Comparison of ENCODE assay signal across 8 cellular contexts in genomic region chr2:11411768-11412448, GRCh38. TPM values are rescaled to one million over a fixed set of nuclear protein-coding genes. Genes with fewer than 3 reads are reported as not detected.
DNase-seq lines count a peak whose midpoint lies in the region; ATAC-seq and TF ChIP-seq lines count a peak whose summit lies in the region.

No MANE protein-coding gene starts in this region.

- DNase-seq in AG04449 (ENCODE audit: low read depth, low spot score) (no peak), GM13977 (ENCODE audit: low spot score) (no peak), endodermal cell (peak; percentile 81)
- DNase-seq in activated CD4-positive, alpha-beta T cell treated with anti-CD3 and anti-CD28 coated beads, Interleukin-2, amount 50 U/mL, for 1 hour, result no peak

- peaks cover 1% of the 10 kb centered on the region for H3K36me3 Mint-ChIP-seq in endodermal cell (ENCODE audit: low read depth)

- ATAC-seq in GM19467 (IDR thresholded peaks at IDR 0.05; ENCODE audit: unreplicated experiment) (no peak), GM21737 (IDR thresholded peaks at IDR 0.05; ENCODE audit: unreplicated experiment) (no peak)

- H3K9me3 ChIP-seq in OCI-LY3 (ENCODE audit: insufficient read depth, low read length) (no peaks in the 10 kb centered on the region), endodermal cell (ENCODE audit: control insufficient read depth, low read length) (peaks cover 2% of the 10 kb centered on the region), muscle layer of duodenum (ENCODE audit: control insufficient read depth in 1 of 2, low read length in 2 of 2) (no peaks in the 10 kb centered on the region)

- no peaks in the 10 kb centered on the region for H4K20me1 ChIP-seq in OCI-LY3 (ENCODE audit: insufficient read depth, low read length)

- peaks cover 1% of the 10 kb centered on the region for H3K27me3 Mint-ChIP-seq in endodermal cell (ENCODE audit: insufficient read depth)

- POLR2A ChIA-PET in AG04449 (lab: Yijun Ruan, JAX), result interaction anchor here (1.0 kb wide), 1 partner anchor 37 kb away, joined by 3 read pairs; no protein-coding TSS in a partner anchor

- H3K27ac ChIP-seq in OCI-LY3 (ENCODE audit: low read length), result no peak overlapping the region
- no peak overlapping the region for H3K27ac ChIP-seq in endodermal cell (ENCODE audit: low read depth, low read length)
- no peak overlapping the region for H3K27ac ChIP-seq in muscle layer of duodenum (ENCODE audit: low read length)

- peaks cover 10% of the 10 kb centered on the region for H3K9me3 Mint-ChIP-seq in endodermal cell

- TF ChIP-seq CTCF in AG04449 (IDR thresholded peaks at IDR 0.05; ENCODE audit: insufficient read depth, low read length, missing control alignments) (peak; percentile 72), GM13977 (IDR thresholded peaks at IDR 0.05; ENCODE audit: extremely low read depth, insufficient read depth, missing control alignments) (peak; percentile 63), OCI-LY3 (IDR thresholded peaks at IDR 0.05; ENCODE audit: low read depth, low read length) (peak; percentile 87), endodermal cell (conservative IDR thresholded peaks at IDR 0.05) (peak; percentile 90)

- H3K4me3 ChIP-seq in AG04449 (ENCODE audit: low read depth, low read length) (no peak overlapping the region; the same call in 1 of the 2 replicates), OCI-LY3 (ENCODE audit: low read length) (peak overlapping the region; percentile 53), endodermal cell (ENCODE audit: low read length) (no peak overlapping the region), muscle layer of duodenum (ENCODE audit: low read depth in 1 of 2, low read length in 2 of 2) (peak overlapping the region; percentile 50 to 65)

- WGBS in endodermal cell (ENCODE audit: insufficient coverage in 1 of 2, insufficient read length in 1 of 2), 2 experiments, result 74 to 76% methylated on average over 11 of the region's 11 CpGs

- H3K27me3 ChIP-seq in OCI-LY3 (ENCODE audit: low read depth, low read length) (no peaks in the 10 kb centered on the region), endodermal cell (ENCODE audit: control insufficient read depth, insufficient read depth, low read length, poor library complexity, severe bottlenecking) (no peaks in the 10 kb centered on the region), muscle layer of duodenum (ENCODE audit: low read depth, low read length) (no peaks in the 10 kb centered on the region)

- CTCF ChIA-PET in AG04449 (lab: Yijun Ruan, JAX), result interaction anchor here (0.7 to 9.4 kb wide), 38 partner anchors 8 to 281 kb away, joined by 3 to 135 read pairs (median 5); a partner anchor contains a TSS

- H3K4me1 ChIP-seq in OCI-LY3 (ENCODE audit: low read length) (peaks cover 7% of the 10 kb centered on the region), endodermal cell (ENCODE audit: control insufficient read depth, insufficient read depth, low read length) (no peaks in the 10 kb centered on the region), muscle layer of duodenum (ENCODE audit: control insufficient read depth in 1 of 2, insufficient read depth in 2 of 2, low read length in 2 of 2) (peaks cover 8 to 14% of the 10 kb centered on the region in 2 donors)

- H3K4me2 ChIP-seq in OCI-LY3 (ENCODE audit: low read length), result peak overlapping the region; percentile 60

- no peak overlapping the region for H3K27ac Mint-ChIP-seq in endodermal cell

- H3K79me2 ChIP-seq in OCI-LY3 (ENCODE audit: low read length), result no peaks in the 10 kb centered on the region

- no peaks in the 10 kb centered on the region for H3K4me1 Mint-ChIP-seq in endodermal cell

- in situ Hi-C loops in GM13977 (cut with MboI; ENCODE audit: low pct_unique_long_range_greater_than_20kb, low sequenced_read_pairs, unreplicated experiment), result loop anchor here (25.0 kb wide), 2 partner anchors 175 to 275 kb away; a partner anchor contains a TSS

- H2AFZ ChIP-seq in OCI-LY3 (ENCODE audit: low read depth, low read length), result peak overlapping the region; percentile 17; the same call in 1 of the 2 replicates

- H3K9ac ChIP-seq in OCI-LY3 (ENCODE audit: low read length) (no peak overlapping the region), endodermal cell (ENCODE audit: extremely low read depth, low read length, poor library complexity, severe bottlenecking) (no peak overlapping the region)

- no peaks in the 10 kb centered on the region for H3K36me3 ChIP-seq in OCI-LY3 (replicated peaks; ENCODE audit: low read depth, low read length)
- H3K36me3 ChIP-seq in endodermal cell (ENCODE audit: control insufficient read depth, insufficient read depth, low read length), result no peaks in the 10 kb centered on the region
- no peaks in the 10 kb centered on the region for H3K36me3 ChIP-seq in muscle layer of duodenum (ENCODE audit: control insufficient read depth in 1 of 2, insufficient read depth in 2 of 2, low read length in 2 of 2)

- no peak overlapping the region for H3K4me3 Mint-ChIP-seq in endodermal cell

RNA-seq across cellular contexts. Expression of gene E2F6, which starts 54.1 kb away (rescaled TPM):
- 10 to 100 TPM; 24.9 to 30.3 TPM for total RNA-seq in endodermal cell
- 32.9 TPM for polyA plus RNA-seq in endodermal cell (2013, experiment 1 of 2)
- polyA plus RNA-seq in endodermal cell (2013, experiment 2 of 2), result 32.6 TPM

Comparison
In these comparisons a context has a peak if more than half of its experiments do, and no peak if none do; other contexts are left out.
1. H3K4me3 ChIP-seq: peak in OCI-LY3 (single experiment) and muscle layer of duodenum (2 of 2); none in AG04449 (single experiment) and endodermal cell (single experiment).
2. Peak in every context shown above with its lines, with median percentiles within 50 percentile points of each other: CTCF ChIP-seq.